In the genomic region with DNA sequence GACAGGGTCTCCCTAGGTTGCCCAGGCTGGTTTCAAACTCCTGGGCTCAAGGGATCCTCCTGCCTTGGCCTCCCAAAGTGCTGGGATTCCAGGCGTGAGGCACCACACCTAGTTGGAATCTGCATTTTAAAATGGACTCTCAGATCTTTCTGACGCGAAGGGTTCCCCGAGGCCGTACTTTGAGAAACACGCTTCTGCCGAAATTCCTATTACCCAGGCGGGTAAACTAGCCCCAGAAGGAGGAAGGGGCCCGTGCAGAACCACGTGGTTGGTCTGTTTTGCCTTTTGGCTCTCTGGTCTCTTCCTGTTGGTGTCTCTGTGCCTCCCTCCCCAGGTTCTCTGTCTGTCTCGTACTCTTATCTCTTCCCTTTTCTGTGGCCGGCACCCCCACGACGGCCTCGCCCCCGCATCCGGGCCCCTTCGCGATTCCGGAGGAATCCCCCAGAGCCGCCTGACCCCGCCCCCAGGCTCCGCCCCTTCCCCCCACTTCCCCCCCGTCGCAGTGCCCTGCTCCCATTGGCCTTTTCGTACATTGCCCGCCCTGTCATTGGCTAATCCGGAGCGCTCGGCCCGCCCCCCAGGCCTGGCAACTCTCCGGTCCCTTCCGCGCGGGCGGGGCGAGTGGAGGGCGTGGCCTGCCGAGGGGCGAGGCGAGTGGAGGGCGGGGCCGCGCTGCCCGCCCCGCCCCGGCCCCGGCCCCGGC, we compare ENCODE assay signal across 8 cellular contexts. TPM values are rescaled to one million over a fixed set of nuclear protein-coding genes. Genes with fewer than 3 reads are reported as not detected.
DNase-seq lines count a peak whose midpoint lies in the region; ATAC-seq and TF ChIP-seq lines count a peak whose summit lies in the region.

A gene (plus strand): TSS at position 689 of the 703 bp plus-strand sequence. CDS start 12,354 bp downstream, outside the sequence.

- peaks cover 10% of the 10 kb centered on the region for H3K27me3 ChIP-seq in gastroesophageal sphincter

- no peak for TF ChIP-seq EP300 in gastroesophageal sphincter (IDR thresholded peaks at IDR 0.05)

- DNase-seq in GF-D8 (lab: John Stamatoyannopoulos, UW) (peak; percentile 99), HFF-Myc (ENCODE audit: extremely low read depth, low read depth) (peak; percentile 74), NAMALWA (ENCODE audit: low spot score) (peak; percentile 97), SK-N-DZ (ENCODE audit: low spot score) (peak; percentile 93), non-pigmented ciliary epithelial cell (ENCODE audit: low read depth) (peak; percentile 68), substantia nigra (lab: John Stamatoyannopoulos, UW) (peak; percentile 50 to 96 (median 86))
- peak; percentile 99 for DNase-seq in activated naive CD4-positive, alpha-beta T cell treated with anti-CD3 and anti-CD28 coated beads for 36 hours

- TF ChIP-seq CTCF in HFF-Myc (IDR thresholded peaks at IDR 0.05; ENCODE audit: low read depth, low read length, missing control alignments) (no peak), gastroesophageal sphincter (IDR thresholded peaks at IDR 0.05) (no peak)

- no peaks in the 10 kb centered on the region for H3K27me3 Mint-ChIP-seq in activated naive CD4-positive, alpha-beta T cell treated with anti-CD3 and anti-CD28 coated beads for 36 hours (ENCODE audit: low read depth)

- peak within 1 kb of the TSS; percentile 91 for H3K27ac Mint-ChIP-seq in activated naive CD4-positive, alpha-beta T cell treated with anti-CD3 and anti-CD28 coated beads for 36 hours

- peak; percentile 96 for ATAC-seq in gastroesophageal sphincter

- no peaks in the 10 kb centered on the region for H3K36me3 Mint-ChIP-seq in activated naive CD4-positive, alpha-beta T cell treated with anti-CD3 and anti-CD28 coated beads for 36 hours (ENCODE audit: low read depth)

- peak within 1 kb of the TSS; percentile 80 for H3K4me3 Mint-ChIP-seq in activated naive CD4-positive, alpha-beta T cell treated with anti-CD3 and anti-CD28 coated beads for 36 hours

- H3K9me3 ChIP-seq in gastroesophageal sphincter: no peaks in the 10 kb centered on the region

- H3K36me3 ChIP-seq in gastroesophageal sphincter: no peaks in the 10 kb centered on the region

- WGBS in gastroesophageal sphincter (ENCODE audit: low coverage in 1 of 2), 2 donors: 6% methylated on average over 5 to 7 of the region's 49 CpGs

- H3K4me1 ChIP-seq in gastroesophageal sphincter: peaks cover 0 to 64% (median 21%) of the 10 kb centered on the region in 3 donors

- CTCF ChIA-PET in activated naive CD4-positive, alpha-beta T cell treated with anti-CD3 and anti-CD28 coated beads for 36 hours (lab: Charles Lee): interaction anchor here (3.3 to 3.4 kb wide), 2 partner anchors 64 to 71 kb away, joined by 57 to 70 read pairs; no protein-coding TSS in a partner anchor

- H3K27ac ChIP-seq in gastroesophageal sphincter: peak within 1 kb of the TSS; percentile 6 to 84 (median 80)
- peak within 1 kb of the TSS; percentile 42 for H3K27ac ChIP-seq in substantia nigra (ENCODE audit: low read depth, low read length, poor library complexity, severe bottlenecking)

- H3K4me1 Mint-ChIP-seq in activated naive CD4-positive, alpha-beta T cell treated with anti-CD3 and anti-CD28 coated beads for 36 hours (ENCODE audit: low read depth): peaks cover 35% of the 10 kb centered on the region

- H3K4me3 ChIP-seq in HFF-Myc (replicated peaks; ENCODE audit: low read depth, low read length) (peak within 1 kb of the TSS; percentile 72), gastroesophageal sphincter (peak within 1 kb of the TSS; percentile 73 to 78)

- no peak for TF ChIP-seq POLR2A in gastroesophageal sphincter (IDR thresholded peaks at IDR 0.05)

- intact Hi-C loops in activated naive CD4-positive, alpha-beta T cell treated with anti-CD3 and anti-CD28 coated beads for 36 hours (cut with micrococcal nuclease): loop anchor here (1.0 kb wide), 4 partner anchors 31 to 168 kb away; a partner anchor contains a TSS

- no peaks in the 10 kb centered on the region for H3K9me3 Mint-ChIP-seq in activated naive CD4-positive, alpha-beta T cell treated with anti-CD3 and anti-CD28 coated beads for 36 hours

RNA-seq across cellular contexts. Expression of the gene that starts here (rescaled TPM):
- polyA plus RNA-seq in SK-N-DZ (2014; cell fraction: cytosol; rRNA removed): 5.4 and 8.5 TPM in 2 replicates
- polyA plus RNA-seq in SK-N-DZ (2014; cell fraction: nucleus; rRNA removed): 1.8 and 2.0 TPM in 2 replicates
- 10 to 100 TPM; 19.9 to 20.4 TPM for total RNA-seq in activated naive CD4-positive, alpha-beta T cell treated with anti-CD3 and anti-CD28 coated beads for 36 hours
- 10 to 100 TPM in 1 of 4 donors, 1 to 10 TPM in 3; 5.8 to 16.4 (median 7.0) TPM for total RNA-seq in gastroesophageal sphincter

Comparison
In these comparisons a context has a peak if more than half of its experiments do, and no peak if none do; other contexts are left out.
1. Peak in every context shown above with its lines: DNase-seq, ATAC-seq, H3K4me3 ChIP-seq and H3K27ac ChIP-seq.